Comparison of ENCODE assay signal across 21 cellular contexts in genomic region chr1:201596101-201596868, GRCh38.
"Had no signal": no experiment of that assay in that cellular context is flagged by ENCODE, and none has a peak within 500 bp of the region (broad histone marks: within the 10 kb centered on the region; RNA-seq: fewer than 3 reads in every experiment).

No MANE protein-coding gene starts in this region.

- H3K9me3 ChIP-seq: SJSA1 had no signal

- DNase-seq: Kasumi-1, MM.1S, NCI-H1092 treated with DMSO at 0.1 percent for 48 hours, NCI-H1436, NCI-H187, NCI-H2029, NCI-H2081 treated with DMSO at 0.1 percent for 48 hours, NCI-H2171, NCI-H226, NCI-H446, NCI-H510A, NCI-H524 treated with DMSO at 0.1 percent for 48 hours, NCI-H69, NCI-H774, Right ventricle myocardium superior, RPMI8226, SIG-M5 had no signal

- H3K4me3 ChIP-seq: K562, SJSA1 had no signal

- H3K4me2 ChIP-seq: KMS-11 had no signal

- H3K9ac ChIP-seq: KMS-11 had no signal

- H3K27me3 ChIP-seq: SJSA1 had no signal

- H3K27ac ChIP-seq: HL-60, KMS-11, SJSA1 had no signal
